13 cellular contexts compared by ENCODE assay signal in genomic region chr10:79898597-79899325, GRCh38.
"Had no signal": no experiment of that assay in that cellular context is flagged by ENCODE, and none has a peak within 500 bp of the region (broad histone marks: within the 10 kb centered on the region; RNA-seq: fewer than 3 reads in every experiment).

No MANE protein-coding gene starts in this region.

- H3K4me1 ChIP-seq: tibial nerve, uterus had no signal

- ATAC-seq: left ventricle myocardium superior; naive thymus-derived CD8-positive, alpha-beta T cell had no signal

- H3K4me3 ChIP-seq: hepatocyte, tibial nerve, uterus had no signal

- DNase-seq: activated naive CD4-positive, alpha-beta T cell treated with anti-CD3 and anti-CD28 coated beads, Interleukin-2, amount 50 U/mL, for 16 hours; activated T-cell treated with anti-CD3 and anti-CD28 coated beads for 4 hours; amniotic stem cell; left ventricle myocardium superior; mesenchymal stem cell; naive thymus-derived CD8-positive, alpha-beta T cell; stimulated activated CD4-positive, alpha-beta T cell treated with anti-CD3 and anti-CD28 coated beads, Interleukin-4, amount 100 ng/mL, for 24 hours; stimulated activated CD8-positive, alpha-beta memory T cell treated with anti-CD3 and anti-CD28 coated beads, Interleukin-4, amount 100 ng/mL, for 48 hours; stimulated activated naive CD4-positive, alpha-beta T cell treated with Interleukin-2 at 50 U/mL for 16 hours; substantia nigra; uterus had no signal

- H3K9me3 ChIP-seq: tibial nerve, uterus had no signal

- H3K27me3 ChIP-seq: uterus had no signal

- H3K36me3 ChIP-seq: tibial nerve, uterus had no signal
